Comparison of ENCODE assay signal across 28 cellular contexts in the genomic region with DNA sequence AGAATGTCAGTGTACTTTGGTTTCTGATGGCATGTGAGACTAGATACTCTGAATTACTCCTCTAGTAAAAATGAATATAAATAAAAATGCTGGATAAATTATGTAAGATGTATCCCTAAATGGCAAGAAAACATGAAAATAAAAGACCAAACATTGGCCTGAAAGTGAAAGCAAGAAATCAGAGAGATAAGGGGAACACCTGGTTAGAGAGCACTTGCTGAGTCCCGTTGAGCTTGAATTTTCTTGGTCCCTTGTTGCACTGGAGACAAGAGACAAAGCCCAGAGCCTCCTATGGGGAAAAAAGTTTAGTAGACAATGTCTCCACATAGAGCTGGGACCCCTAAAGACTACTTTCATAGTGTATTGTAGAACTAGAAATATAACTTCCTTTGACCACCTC.
"Had no signal": no experiment of that assay in that cellular context is flagged by ENCODE, and none has a peak within 500 bp of the region (broad histone marks: within the 10 kb centered on the region; RNA-seq: fewer than 3 reads in every experiment).

No MANE protein-coding gene starts in this region.

- H3K4me3 Mint-ChIP-seq: activated CD4-positive, alpha-beta memory T cell treated with anti-CD3 and anti-CD28 coated beads for 36 hours; activated CD4-positive, alpha-beta T cell treated with anti-CD3 and anti-CD28 coated beads, Interleukin-2, amount 10 ng/mL, durations not matched to agents 7 days and 5 days; activated naive CD8-positive, alpha-beta T cell treated with anti-CD3 and anti-CD28 coated beads, Interleukin-2, amount 50 U/mL, for 24 hours; activated T-cell treated with anti-CD3 and anti-CD28 coated beads, Interleukin-2, amount 50 U/mL, for 4 hours had no signal

- H3K9me3 ChIP-seq: ascending aorta, body of pancreas, MG63, Peyer's patch, SJCRH30, SK-N-SH had no signal

- H3K36me3 ChIP-seq: ascending aorta, MG63, Peyer's patch, SJCRH30 had no signal

- DNase-seq: activated CD4-positive, alpha-beta memory T cell treated with anti-CD3 and anti-CD28 coated beads for 36 hours; activated CD4-positive, alpha-beta T cell treated with anti-CD3 and anti-CD28 coated beads, Interleukin-2, amount 10 ng/mL, durations not matched to agents 7 days and 5 days; activated CD4-positive, CD25-positive, alpha-beta regulatory T cell; activated CD8-positive, alpha-beta memory T cell treated with anti-CD3 and anti-CD28 coated beads for 24 hours; activated effector memory CD4-positive, alpha-beta T cell treated with anti-CD3 and anti-CD28 coated beads, Interleukin-2, amount 50 U/mL, for 16 hours; activated naive CD4-positive, alpha-beta T cell treated with Interleukin-2 at 50 U/mL for 16 hours; activated naive CD8-positive, alpha-beta T cell treated with anti-CD3 and anti-CD28 coated beads, Interleukin-2, amount 50 U/mL, for 24 hours; activated T-cell treated with anti-CD3 and anti-CD28 coated beads, Interleukin-2, amount 50 U/mL, for 4 hours; amniotic stem cell; body of pancreas; MG63; NCI-H1105; NCI-H1436; NCI-H1694 treated with DMSO at 0.1 percent for 48 hours; NCI-H2029 treated with DMSO at 0.1 percent for 48 hours; NCI-H345; NCI-H524; Peyer's patch; Right ventricle myocardium superior; SJCRH30; SK-N-SH; T-helper 1 cell had no signal

- H3K9ac ChIP-seq: SK-N-SH had no signal

- H3K4me1 ChIP-seq: Peyer's patch, SJCRH30 had no signal

- H3K27ac Mint-ChIP-seq: activated CD4-positive, alpha-beta memory T cell treated with anti-CD3 and anti-CD28 coated beads for 36 hours; activated CD4-positive, alpha-beta T cell treated with anti-CD3 and anti-CD28 coated beads, Interleukin-2, amount 10 ng/mL, durations not matched to agents 7 days and 5 days; activated naive CD4-positive, alpha-beta T cell treated with anti-CD3 and anti-CD28 coated beads, Interleukin-2, amount 50 U/mL, for 72 hours; activated naive CD8-positive, alpha-beta T cell treated with anti-CD3 and anti-CD28 coated beads, Interleukin-2, amount 50 U/mL, for 24 hours had no signal

- ATAC-seq: activated naive CD4-positive, alpha-beta T cell treated with anti-CD3 and anti-CD28 coated beads, Interleukin-2, amount 50 U/mL, for 72 hours; activated naive CD8-positive, alpha-beta T cell treated with anti-CD3 and anti-CD28 coated beads, Interleukin-2, amount 50 U/mL, for 24 hours; activated T-cell treated with anti-CD3 and anti-CD28 coated beads, Interleukin-2, amount 50 U/mL, for 4 hours; body of pancreas; K562 had no signal

- H3K4me1 Mint-ChIP-seq: activated CD4-positive, alpha-beta T cell treated with anti-CD3 and anti-CD28 coated beads, Interleukin-2, amount 10 ng/mL, durations not matched to agents 7 days and 5 days; activated naive CD8-positive, alpha-beta T cell treated with anti-CD3 and anti-CD28 coated beads, Interleukin-2, amount 50 U/mL, for 24 hours had no signal

- H3K27ac ChIP-seq: ascending aorta, Peyer's patch, RWPE1, SJCRH30, VCaP had no signal

- H3K9me2 ChIP-seq: SK-N-SH had no signal

- H3K27me3 ChIP-seq: ascending aorta, body of pancreas, MG63, Peyer's patch, SJCRH30 had no signal

- H3K4me3 ChIP-seq: ascending aorta, body of pancreas, K562, MG63, Peyer's patch, SJCRH30 had no signal

- H3K4me2 ChIP-seq: SK-N-SH had no signal

- FAIRE-seq: bronchial epithelial cell, K562 had no signal

- H3K36me3 Mint-ChIP-seq: activated CD4-positive, alpha-beta memory T cell treated with anti-CD3 and anti-CD28 coated beads for 36 hours; activated naive CD4-positive, alpha-beta T cell treated with anti-CD3 and anti-CD28 coated beads, Interleukin-2, amount 50 U/mL, for 72 hours had no signal

- H3K9me3 Mint-ChIP-seq: activated CD4-positive, alpha-beta memory T cell treated with anti-CD3 and anti-CD28 coated beads for 36 hours; activated CD4-positive, alpha-beta T cell treated with anti-CD3 and anti-CD28 coated beads, Interleukin-2, amount 10 ng/mL, durations not matched to agents 7 days and 5 days; activated naive CD4-positive, alpha-beta T cell treated with anti-CD3 and anti-CD28 coated beads, Interleukin-2, amount 50 U/mL, for 72 hours; activated naive CD8-positive, alpha-beta T cell treated with anti-CD3 and anti-CD28 coated beads, Interleukin-2, amount 50 U/mL, for 24 hours; activated T-cell treated with anti-CD3 and anti-CD28 coated beads, Interleukin-2, amount 50 U/mL, for 4 hours had no signal
